In genomic region chr2:84980263-84980983, GRCh38 we compare ENCODE assay signal across 1 cellular context.
TF ChIP-seq lines count a peak whose summit lies in the region.

No MANE protein-coding gene starts in this region.

TF ChIP-seq in GM12878, 131 proteins besides CTCF, POLR2A, EP300 and RAD21 (continued from another document):
- TF ChIP-seq PKNOX1 (IDR thresholded peaks at IDR 0.05) (no peak), NR2C1 (IDR thresholded peaks at IDR 0.05) (no peak), ZBTB33 (IDR thresholded peaks at IDR 0.05) (no peak), POLR2AphosphoS2 (IDR thresholded peaks at IDR 0.05; ENCODE audit: low read depth, low read length) (no peak), CREM (IDR thresholded peaks at IDR 0.05; ENCODE audit: low read depth) (no peak), ZNF207 (IDR thresholded peaks at IDR 0.05; ENCODE audit: borderline replicate concordance) (no peak)
